In genomic region chr2:63984606-63985359, GRCh38 we compare ENCODE assay signal across 1 cellular context.
A peak's percentile ranks its signal among the peaks of the same experiment; 100 is the strongest.
TF ChIP-seq lines count a peak whose summit lies in the region.

No MANE protein-coding gene starts in this region.

TF ChIP-seq in HepG2, 621 proteins besides CTCF, POLR2A, EP300 and RAD21 (continued from another document and continues in another):
- TF ChIP-seq BHLHE40 (IDR thresholded peaks at IDR 0.05; ENCODE audit: low read length) (no peak), GABPA (IDR thresholded peaks at IDR 0.05; ENCODE audit: low read depth, low read length) (no peak), GABPA (CRISPR knock-in tag; IDR thresholded peaks at IDR 0.05; ENCODE audit: low read depth) (peak; percentile 27; the same call in 1 of the 2 replicates), CERS6 (CRISPR knock-in tag; IDR thresholded peaks at IDR 0.05) (no peak), PRDM15 (CRISPR knock-in tag; IDR thresholded peaks at IDR 0.05) (0 out of 2 replicates have a peak, but pooled peaks have one; percentile 45), ZNF224 (CRISPR knock-in tag; IDR thresholded peaks at IDR 0.05) (no peak), STAT6 (CRISPR knock-in tag; IDR thresholded peaks at IDR 0.05; ENCODE audit: borderline replicate concordance) (peak; percentile 42; the same call in 1 of the 2 replicates), ZC3H4 (CRISPR knock-in tag; IDR thresholded peaks at IDR 0.05; ENCODE audit: borderline replicate concordance) (no peak), KMT2A (CRISPR knock-in tag; IDR thresholded peaks at IDR 0.05) (no peak), ARID2 (CRISPR knock-in tag; IDR thresholded peaks at IDR 0.05; ENCODE audit: borderline replicate concordance) (no peak), ZNF543 (CRISPR knock-in tag; IDR thresholded peaks at IDR 0.05) (no peak), NFKBIZ (CRISPR knock-in tag; IDR thresholded peaks at IDR 0.05) (0 out of 2 replicates have a peak, but pooled peaks have one; percentile 63), ZNF256 (CRISPR knock-in tag; conservative IDR thresholded peaks at IDR 0.05) (no peak), RXRB (CRISPR knock-in tag; IDR thresholded peaks at IDR 0.05; ENCODE audit: borderline replicate concordance) (peak; percentile 82), MZF1 (CRISPR knock-in tag; IDR thresholded peaks at IDR 0.05; ENCODE audit: borderline replicate concordance) (no peak), SETDB1 (CRISPR knock-in tag; IDR thresholded peaks at IDR 0.05; ENCODE audit: borderline replicate concordance) (no peak), HCFC1 (IDR thresholded peaks at IDR 0.05; ENCODE audit: low read depth, low read length) (no peak), FOXO4 (CRISPR knock-in tag; conservative IDR thresholded peaks at IDR 0.05) (no peak), ZSCAN30 (CRISPR knock-in tag; IDR thresholded peaks at IDR 0.05) (no peak), ZNF503 (CRISPR knock-in tag; IDR thresholded peaks at IDR 0.05) (peak; percentile 67; the same call in 1 of the 2 replicates), ZNF547 (CRISPR knock-in tag; IDR thresholded peaks at IDR 0.05) (0 out of 2 replicates have a peak, but pooled peaks have one; percentile 44), NFYB (CRISPR knock-in tag; IDR thresholded peaks at IDR 0.05) (peak; percentile 25; the same call in 1 of the 2 replicates), ZFYVE20 (CRISPR knock-in tag; IDR thresholded peaks at IDR 0.05; ENCODE audit: borderline replicate concordance, low read depth) (no peak), CAMTA2 (CRISPR knock-in tag; IDR thresholded peaks at IDR 0.05; ENCODE audit: borderline replicate concordance) (no peak), JUNB (CRISPR knock-in tag; IDR thresholded peaks at IDR 0.05; ENCODE audit: borderline replicate concordance) (no peak), SP140L (CRISPR knock-in tag; IDR thresholded peaks at IDR 0.05; ENCODE audit: borderline replicate concordance) (peak; percentile 72; the same call in 1 of the 2 replicates), ZNF180 (CRISPR knock-in tag; IDR thresholded peaks at IDR 0.05; ENCODE audit: borderline replicate concordance, low read depth) (0 out of 2 replicates have a peak, but pooled peaks have one; percentile 50), PAF1 (CRISPR knock-in tag; IDR thresholded peaks at IDR 0.05) (0 out of 2 replicates have a peak, but pooled peaks have one; percentile 87), ZBTB7B (CRISPR knock-in tag; IDR thresholded peaks at IDR 0.05) (no peak; the same call in 1 of the 2 replicates), RCOR2 (CRISPR knock-in tag; IDR thresholded peaks at IDR 0.05) (peak; percentile 79), ERF (CRISPR knock-in tag; IDR thresholded peaks at IDR 0.05) (peak; percentile 85), ZFP36L2 (CRISPR knock-in tag; IDR thresholded peaks at IDR 0.05) (no peak), ZBTB10 (CRISPR knock-in tag; IDR thresholded peaks at IDR 0.05; ENCODE audit: borderline replicate concordance) (0 out of 2 replicates have a peak, but pooled peaks have one; percentile 30), ZBTB43 (CRISPR knock-in tag; conservative IDR thresholded peaks at IDR 0.05) (0 out of 2 replicates have a peak, but pooled peaks have one; percentile 34), ZNF468 (CRISPR knock-in tag; IDR thresholded peaks at IDR 0.05) (no peak), SMAD3 (CRISPR knock-in tag; IDR thresholded peaks at IDR 0.05) (0 out of 2 replicates have a peak, but pooled peaks have one; percentile 42), CBFB (CRISPR knock-in tag; IDR thresholded peaks at IDR 0.05) (peak; percentile 65; the same call in 1 of the 2 replicates), TFAP4 (IDR thresholded peaks at IDR 0.05; ENCODE audit: borderline replicate concordance, low read depth) (no peak), TAF1 (CRISPR knock-in tag; IDR thresholded peaks at IDR 0.05) (peak; percentile 37; the same call in 1 of the 2 replicates), ZNF777 (CRISPR knock-in tag; IDR thresholded peaks at IDR 0.05) (no peak), ZNF350 (CRISPR knock-in tag; IDR thresholded peaks at IDR 0.05; ENCODE audit: borderline replicate concordance, low read depth) (peak; percentile 28; the same call in 1 of the 2 replicates), ZNF577 (CRISPR knock-in tag; IDR thresholded peaks at IDR 0.05; ENCODE audit: borderline replicate concordance, low read depth) (no peak), ZNF883 (CRISPR knock-in tag; IDR thresholded peaks at IDR 0.05; ENCODE audit: not compliant biosample characterization) (no peak), ZSCAN21 (CRISPR knock-in tag; IDR thresholded peaks at IDR 0.05; ENCODE audit: borderline replicate concordance) (peak; percentile 62; the same call in 1 of the 2 replicates), HIVEP1 (CRISPR knock-in tag; IDR thresholded peaks at IDR 0.05) (no peak), KDM4B (CRISPR knock-in tag; IDR thresholded peaks at IDR 0.05) (peak; percentile 29; the same call in 1 of the 2 replicates), ZBTB42 (CRISPR knock-in tag; IDR thresholded peaks at IDR 0.05) (no peak), ZNF781 (CRISPR knock-in tag; IDR thresholded peaks at IDR 0.05; ENCODE audit: borderline replicate concordance, not compliant biosample characterization) (no peak), ZNF639 (CRISPR knock-in tag; conservative IDR thresholded peaks at IDR 0.05) (no peak)
